In the genomic region with DNA sequence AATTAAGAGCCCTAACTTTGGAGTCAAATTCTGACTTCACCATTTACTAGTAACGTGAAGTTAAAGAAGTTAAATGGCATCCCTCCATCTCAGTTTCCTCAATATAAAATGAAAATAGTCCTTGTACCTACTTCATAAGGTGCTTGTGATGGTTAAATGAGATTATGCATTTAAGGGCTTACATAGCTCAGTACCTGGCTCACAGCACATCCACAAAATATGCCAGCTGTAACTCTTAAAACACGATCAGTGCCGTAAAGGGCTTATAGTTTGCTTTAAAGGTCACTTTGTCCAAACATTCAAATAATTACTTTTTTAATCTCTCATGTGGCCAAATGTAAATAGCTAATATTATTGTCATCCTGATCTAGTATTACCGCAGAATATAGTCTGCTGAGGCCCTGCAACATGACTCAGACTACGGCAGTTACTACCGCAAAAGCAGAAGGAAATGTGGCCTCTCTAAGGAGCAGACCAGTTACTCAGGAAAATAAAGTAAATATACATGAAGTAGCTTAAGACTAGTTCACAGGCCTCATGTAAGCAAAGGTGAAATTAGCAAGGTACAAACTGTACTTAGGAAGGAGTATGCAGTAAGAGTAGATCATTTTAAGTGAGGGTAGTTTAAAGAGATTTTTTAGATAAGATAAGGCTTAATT, we compare ENCODE assay signal across 14 cellular contexts. TPM values are rescaled to one million over a fixed set of nuclear protein-coding genes. Genes with fewer than 3 reads are reported as not detected.
DNase-seq lines count a peak whose midpoint lies in the region; ATAC-seq and TF ChIP-seq lines count a peak whose summit lies in the region.
"Had no signal": no experiment of that assay in that cellular context is flagged by ENCODE, and none has a peak within 500 bp of the region (broad histone marks: within the 10 kb centered on the region; RNA-seq: fewer than 3 reads in every experiment).

No MANE protein-coding gene starts in this region.

- TF ChIP-seq CTCF in astrocyte of the spinal cord (IDR thresholded peaks at IDR 0.05; ENCODE audit: low read depth, low read length) (no peak), neutrophil (IDR thresholded peaks at IDR 0.05) (no peak), esophagus muscularis mucosa (IDR thresholded peaks at IDR 0.05) (no peak)

- H3K27ac Mint-ChIP-seq in CD4-positive, alpha-beta memory T cell = peak overlapping the region in 4 of 7 donors; percentile 7 to 52 (median 25)

- peaks cover 74 to 86% of the 10 kb centered on the region in 2 donors for H3K36me3 Mint-ChIP-seq in CD4-positive, alpha-beta memory T cell

- H3K36me3 ChIP-seq in CD4-positive, alpha-beta memory T cell (ENCODE audit: insufficient read depth, low read length) = peaks cover 77% of the 10 kb centered on the region
- H3K36me3 ChIP-seq in neutrophil (peaks cover 48% of the 10 kb centered on the region), esophagus muscularis mucosa (peaks cover 46 to 98% (median 86%) of the 10 kb centered on the region in 4 donors)

- H3K9me3 Mint-ChIP-seq in CD4-positive, alpha-beta memory T cell = no peaks in the 10 kb centered on the region

- H3K9me3 ChIP-seq in CD4-positive, alpha-beta memory T cell (ENCODE audit: control insufficient read depth in 1 of 2, low read length in 2 of 2) = no peaks in the 10 kb centered on the region
- H3K9me3 ChIP-seq in neutrophil (no peaks in the 10 kb centered on the region), esophagus muscularis mucosa (no peaks in the 10 kb centered on the region)

- peaks cover 29% of the 10 kb centered on the region for H3K4me1 ChIP-seq in CD4-positive, alpha-beta memory T cell (ENCODE audit: insufficient read depth, low read length)
- H3K4me1 ChIP-seq in neutrophil (ENCODE audit: control insufficient read depth in 1 of 2, insufficient read depth in 1 of 2, low read depth in 1 of 2, low read length in 1 of 2) = peaks cover 33 to 36% of the 10 kb centered on the region in 2 experiments
- peaks cover 5 to 21% (median 9%) of the 10 kb centered on the region in 4 donors for H3K4me1 ChIP-seq in esophagus muscularis mucosa

- H3K4me3 Mint-ChIP-seq in CD4-positive, alpha-beta memory T cell = no peak overlapping the region

- peaks cover 33 to 44% (median 40%) of the 10 kb centered on the region in 4 donors for H3K4me1 Mint-ChIP-seq in CD4-positive, alpha-beta memory T cell

- H3K27ac ChIP-seq in CD4-positive, alpha-beta memory T cell (ENCODE audit: low read depth, low read length) = no peak overlapping the region
- H3K27ac ChIP-seq in neutrophil (peak overlapping the region; percentile 80), esophagus muscularis mucosa (replicated peaks in 1 of 4) (no peak overlapping the region)
- H3K27ac ChIP-seq: coronary artery had no signal

- no peak overlapping the region for H3K4me3 ChIP-seq in CD4-positive, alpha-beta memory T cell (ENCODE audit: low read length in 2 of 2)
- H3K4me3 ChIP-seq in astrocyte of the spinal cord (ENCODE audit: low read depth, low read length) (no peak overlapping the region), neutrophil (ENCODE audit: low read depth in 1 of 2, low read length in 1 of 2) (peak overlapping the region; percentile 12 to 33), esophagus muscularis mucosa (no peak overlapping the region)
- H3K4me3 ChIP-seq: coronary artery had no signal

- WGBS in esophagus muscularis mucosa = 45% methylated on average over 6 of the region's 6 CpGs

- no peak for TF ChIP-seq POLR2A in esophagus muscularis mucosa (IDR thresholded peaks at IDR 0.05; ENCODE audit: low read depth)

- H3K27me3 Mint-ChIP-seq in CD4-positive, alpha-beta memory T cell = no peaks in the 10 kb centered on the region

- ATAC-seq in HG02852 (IDR thresholded peaks at IDR 0.05; ENCODE audit: unreplicated experiment) = no peak
- ATAC-seq: stimulated activated naive CD8-positive, alpha-beta T cell treated with anti-CD3 and anti-CD28 coated beads, Interleukin-15, Interleukin-2, amounts not matched to agents 100 U/mL and 50 U/mL, for 24 hours had no signal

- no peak for DNase-seq in CD4-positive, alpha-beta memory T cell
- DNase-seq in NOMO-1 (lab: John Stamatoyannopoulos, UW; ENCODE audit: unreplicated experiment in 2 of 2) = peak; percentile 77 to 82
- DNase-seq in astrocyte of the spinal cord (ENCODE audit: low read depth, low spot score) = peak; percentile 42
- no peak for DNase-seq in DMS 273 treated with DMSO at 0.1 percent for 48 hours (lab: John Stamatoyannopoulos, UW)
- DNase-seq in germinal center (ENCODE audit: low spot score) = no peak
- DNase-seq in esophagus muscularis mucosa (ENCODE audit: extremely low spot score) = no peak
- DNase-seq: NCI-H226; stimulated activated CD4-positive, alpha-beta T cell treated with anti-CD3 and anti-CD28 coated beads, Interleukin-4, amount 100 ng/mL, for 24 hours; stimulated activated naive CD8-positive, alpha-beta T cell treated with anti-CD3 and anti-CD28 coated beads, Interleukin-15, Interleukin-2, amounts not matched to agents 100 U/mL and 50 U/mL, for 24 hours had no signal

- CTCF ChIA-PET in CD4-positive, alpha-beta memory T cell (lab: Charles Lee; ENCODE audit: partially characterized antibody) = interaction anchor here (0.9 to 13.9 kb wide), 17 partner anchors 8 to 115 kb away, joined by 3 to 513 read pairs (median 9); a partner anchor contains a TSS

- intact Hi-C loops in CD4-positive, alpha-beta memory T cell (cut with micrococcal nuclease) = no loop called here
- intact Hi-C loops in esophagus muscularis mucosa (cut with DNase I) = no loop called here

- in situ Hi-C loops in astrocyte of the spinal cord (cut with HindIII; ENCODE audit: low sequenced_read_pairs) = no loop called here

- TF ChIP-seq EP300 in esophagus muscularis mucosa (IDR thresholded peaks at IDR 0.05) = no peak

- POLR2A ChIA-PET in CD4-positive, alpha-beta memory T cell (lab: Charles Lee; ENCODE audit: partially characterized antibody) = interaction anchor here (0.8 to 6.4 kb wide), 6 partner anchors 9 to 71 kb away, joined by 3 to 51 read pairs (median 6); a partner anchor contains a TSS

- no peaks in the 10 kb centered on the region for H3K27me3 ChIP-seq in CD4-positive, alpha-beta memory T cell (ENCODE audit: insufficient read depth, low read length)
- no peaks in the 10 kb centered on the region for H3K27me3 ChIP-seq in neutrophil
- H3K27me3 ChIP-seq in esophagus muscularis mucosa = no peaks in the 10 kb centered on the region

RNA-seq across cellular contexts. Expression of a gene that starts 12.9 kb away (rescaled TPM):
- total RNA-seq in CD4-positive, alpha-beta memory T cell = 10 to 100 TPM; 94.3 to 96.1 TPM
- 10 to 100 TPM in 1 of 2 donors, 1 to 10 TPM in 1; 5.3 to 29.2 TPM for polyA plus RNA-seq in CD4-positive, alpha-beta memory T cell
- 10 to 100 TPM in 1 of 4 donors, 1 to 10 TPM in 3; 7.1 to 11.7 (median 9.0) TPM for total RNA-seq in esophagus muscularis mucosa

RNA-seq across cellular contexts. Expression of a gene that starts 14.8 kb away (rescaled TPM):
- not detected for total RNA-seq in CD4-positive, alpha-beta memory T cell
- under 1 TPM in 1 of 2 donors, not detected in 1; 0.06 TPM for polyA plus RNA-seq in CD4-positive, alpha-beta memory T cell
- total RNA-seq in esophagus muscularis mucosa = not detected
- total RNA-seq: renal cortical epithelial cell had no signal
- polyA plus RNA-seq: BJ had no signal

RNA-seq across cellular contexts. Expression of a gene that starts 16.3 kb away (rescaled TPM):
- total RNA-seq in CD4-positive, alpha-beta memory T cell = 1 to 10 TPM in 1 of 2 experiments, under 1 TPM in 1; 0.61 to 1.8 TPM
- 1 to 10 TPM; 1.0 to 2.1 TPM for polyA plus RNA-seq in CD4-positive, alpha-beta memory T cell
- total RNA-seq in esophagus muscularis mucosa = 1 to 10 TPM in 1 of 4 donors, not detected in 3; 1.0 TPM

RNA-seq across cellular contexts. Expression of a gene that starts 37.8 kb away (rescaled TPM):
- total RNA-seq in CD4-positive, alpha-beta memory T cell = 100 to 1,000 TPM; 469 to 482 TPM
- polyA plus RNA-seq in CD4-positive, alpha-beta memory T cell = 100 to 1,000 TPM; 692 to 748 TPM
- total RNA-seq in esophagus muscularis mucosa = 100 to 1,000 TPM in 3 of 4 donors, 10 to 100 TPM in 1; 91.8 to 123 (median 110) TPM

Comparison
In these comparisons a context has a peak if more than half of its experiments do, and no peak if none do; other contexts are left out.
1. DNase-seq: peak in NOMO-1 (2 of 2) and astrocyte of the spinal cord (single experiment); none in CD4-positive, alpha-beta memory T cell (0 of 5), DMS 273 treated with DMSO at 0.1 percent for 48 hours (single experiment), germinal center (single experiment) and esophagus muscularis mucosa (single experiment).
2. H3K4me3 ChIP-seq: peak in neutrophil (2 of 2); none in CD4-positive, alpha-beta memory T cell (0 of 2), astrocyte of the spinal cord (single experiment) and esophagus muscularis mucosa (0 of 4).
3. RNA of a gene that starts 12.9 kb away (total RNA-seq): 94.3 to 96.1 TPM in CD4-positive, alpha-beta memory T cell; 7.1 to 11.7 TPM in esophagus muscularis mucosa; every median in the first group is over 4 times any median in the second.